9 cellular contexts compared by ENCODE assay signal in genomic region chr4:121726642-121727268, GRCh38.
DNase-seq lines count a peak whose midpoint lies in the region; ATAC-seq lines count a peak whose summit lies in the region.
"Had no signal": no experiment of that assay in that cellular context is flagged by ENCODE, and none has a peak within 500 bp of the region (broad histone marks: within the 10 kb centered on the region; RNA-seq: fewer than 3 reads in every experiment).

No MANE protein-coding gene starts in this region.

- H3K27ac ChIP-seq in subcutaneous abdominal adipose tissue (ENCODE audit: low read depth, low read length): peak overlapping the region; percentile 3
- H3K27ac ChIP-seq: BLaER1 treated with 17β-estradiol and CSF1 and Interleukin-3, amounts not matched to agents 10 nM and 100 nM had no signal

- H3K27me3 ChIP-seq in subcutaneous abdominal adipose tissue (ENCODE audit: control insufficient read depth in 5 of 5, insufficient read depth in 4 of 5, low read length in 5 of 5): no peaks in the 10 kb centered on the region
- H3K27me3 ChIP-seq: BLaER1 treated with 17β-estradiol and CSF1 and Interleukin-3, amounts not matched to agents 10 nM and 100 nM had no signal

- H3K4me1 ChIP-seq in subcutaneous abdominal adipose tissue (ENCODE audit: control insufficient read depth in 5 of 5, insufficient read depth in 5 of 5, low read length in 5 of 5): peaks cover 0 to 3% (median 0%) of the 10 kb centered on the region in 5 donors
- H3K4me1 ChIP-seq: BLaER1 treated with 17β-estradiol and CSF1 and Interleukin-3, amounts not matched to agents 10 nM and 100 nM had no signal

- H3K4me3 ChIP-seq in subcutaneous abdominal adipose tissue (ENCODE audit: low read depth in 1 of 5, low read length in 5 of 5): no peak overlapping the region
- H3K4me3 ChIP-seq: BLaER1 treated with 17β-estradiol and CSF1 and Interleukin-3, amounts not matched to agents 10 nM and 100 nM had no signal

- peak overlapping the region in 1 of 5 donors; percentile 20 for H3K9ac ChIP-seq in subcutaneous abdominal adipose tissue (ENCODE audit: low read length in 5 of 5)
- H3K9ac ChIP-seq: BLaER1 treated with 17β-estradiol and CSF1 and Interleukin-3, amounts not matched to agents 10 nM and 100 nM had no signal

- peak; percentile 98 for ATAC-seq in GM18909 (IDR thresholded peaks at IDR 0.05; ENCODE audit: poor library complexity, unreplicated experiment)
- peak; percentile 99 for ATAC-seq in HG03064 (IDR thresholded peaks at IDR 0.05; ENCODE audit: low read depth, unreplicated experiment)

- no peaks in the 10 kb centered on the region for H3K36me3 ChIP-seq in subcutaneous abdominal adipose tissue (ENCODE audit: control insufficient read depth in 5 of 5, insufficient read depth in 5 of 5, low read length in 5 of 5)
- H3K36me3 ChIP-seq: BLaER1 treated with 17β-estradiol and CSF1 and Interleukin-3, amounts not matched to agents 10 nM and 100 nM had no signal

- DNase-seq in NCI-H1092 treated with DMSO at 0.1 percent for 48 hours (lab: John Stamatoyannopoulos, UW) (peak; percentile 44), NCI-H1092 (lab: John Stamatoyannopoulos, UW) (no peak), NCI-H748 (lab: John Stamatoyannopoulos, UW; ENCODE audit: unreplicated experiment) (peak; percentile 53), astrocyte of the hippocampus (ENCODE audit: low read depth, low spot score) (peak; percentile 78), iris pigment epithelial cell (ENCODE audit: low read depth) (peak; percentile 80)

- H3K9me3 ChIP-seq in subcutaneous abdominal adipose tissue (ENCODE audit: control insufficient read depth in 5 of 5, low read length in 5 of 5): no peaks in the 10 kb centered on the region
- H3K9me3 ChIP-seq: BLaER1 treated with 17β-estradiol and CSF1 and Interleukin-3, amounts not matched to agents 10 nM and 100 nM had no signal
